ENCODE assay signal across 16 cellular contexts in the genomic region with DNA sequence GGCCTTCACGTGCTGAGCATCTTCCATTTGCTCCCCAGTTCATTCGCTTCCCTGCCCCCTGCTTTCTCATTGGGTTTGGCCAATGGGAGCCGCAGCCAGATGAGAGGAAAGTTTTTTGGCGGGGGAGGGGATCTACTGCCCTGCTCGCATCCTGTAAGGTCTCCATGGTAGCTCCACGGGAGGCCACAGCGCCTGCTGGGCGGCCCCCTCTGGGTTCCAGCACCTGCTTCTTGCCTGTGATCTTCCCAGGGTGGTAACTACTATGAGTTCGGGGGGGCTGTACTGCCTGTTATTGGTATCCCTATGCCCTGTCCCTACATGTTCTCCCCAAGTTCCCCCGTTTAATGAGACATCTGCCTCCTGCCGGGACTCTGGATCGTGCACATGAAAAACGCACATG. TPM values are rescaled to one million over a fixed set of nuclear protein-coding genes. Genes with fewer than 3 reads are reported as not detected.
DNase-seq lines count a peak whose midpoint lies in the region; ATAC-seq and TF ChIP-seq lines count a peak whose summit lies in the region.
"Had no signal": no experiment of that assay in that cellular context is flagged by ENCODE, and none has a peak within 500 bp of the region (broad histone marks: within the 10 kb centered on the region; RNA-seq: fewer than 3 reads in every experiment).

No MANE protein-coding gene starts in this region.

- H3K27me3 Mint-ChIP-seq in activated CD4-positive, alpha-beta T cell treated with anti-CD3 and anti-CD28 coated beads, Interleukin-2, amount 10 ng/mL, durations not matched to agents 24 days and 14 days, result no peaks in the 10 kb centered on the region
- H3K27me3 Mint-ChIP-seq in chondrocyte (ENCODE audit: low read depth), result peaks cover 29% of the 10 kb centered on the region

- H3K9me3 ChIP-seq in HEK293 (ENCODE audit: control insufficient read depth, insufficient read depth, low read depth, low read length), result no peaks in the 10 kb centered on the region
- no peaks in the 10 kb centered on the region for H3K9me3 ChIP-seq in sigmoid colon
- H3K9me3 ChIP-seq: SK-N-SH, testis had no signal

- H3K36me3 Mint-ChIP-seq in activated CD4-positive, alpha-beta T cell treated with anti-CD3 and anti-CD28 coated beads, Interleukin-2, amount 10 ng/mL, durations not matched to agents 24 days and 14 days (ENCODE audit: low read depth), result peaks cover 31% of the 10 kb centered on the region
- no peaks in the 10 kb centered on the region for H3K36me3 Mint-ChIP-seq in chondrocyte (ENCODE audit: low read depth)

- no peak for TF ChIP-seq CTCF in HEK293 (tag by site-specific recombination; IDR thresholded peaks at IDR 0.05)
- TF ChIP-seq CTCF in chondrocyte (IDR thresholded peaks at IDR 0.05), result no peak
- TF ChIP-seq CTCF in sigmoid colon (IDR thresholded peaks at IDR 0.05), result no peak

- no peaks in the 10 kb centered on the region for H3K9me3 Mint-ChIP-seq in activated CD4-positive, alpha-beta T cell treated with anti-CD3 and anti-CD28 coated beads, Interleukin-2, amount 10 ng/mL, durations not matched to agents 24 days and 14 days
- no peaks in the 10 kb centered on the region for H3K9me3 Mint-ChIP-seq in chondrocyte (ENCODE audit: low read depth)
- H3K9me3 Mint-ChIP-seq: endodermal cell had no signal

- no peak for TF ChIP-seq POLR2A in sigmoid colon (IDR thresholded peaks at IDR 0.05)

- CTCF ChIA-PET in HEK293 (lab: Yijun Ruan, JAX), result no interaction called here

- DNase-seq in activated CD4-positive, alpha-beta T cell treated with anti-CD3 and anti-CD28 coated beads, Interleukin-2, amount 10 ng/mL, durations not matched to agents 24 days and 14 days, result no peak
- DNase-seq in activated CD4-positive, alpha-beta T cell treated with anti-CD3 and anti-CD28 coated beads, Interleukin-2, amount 50 U/mL, for 48 hours, result no peak
- DNase-seq in chondrocyte (ENCODE audit: low spot score), result peak; percentile 35
- peak; percentile 29 for DNase-seq in sigmoid colon
- no peak for DNase-seq in COLO668 (lab: John Stamatoyannopoulos, UW; ENCODE audit: unreplicated experiment)
- DNase-seq: DMS53; endodermal cell; NCI-H146; SK-N-SH; stimulated activated CD4-positive, alpha-beta T cell treated with anti-CD3 and anti-CD28 coated beads, Interleukin-4, amount 100 ng/mL, for 24 hours; testis had no signal

- POLR2A ChIA-PET in HEK293 (lab: Yijun Ruan, JAX), result no interaction called here

- H3K27ac Mint-ChIP-seq in activated CD4-positive, alpha-beta T cell treated with anti-CD3 and anti-CD28 coated beads, Interleukin-2, amount 10 ng/mL, durations not matched to agents 24 days and 14 days, result peak overlapping the region; percentile 2
- no peak overlapping the region for H3K27ac Mint-ChIP-seq in chondrocyte (ENCODE audit: unreplicated experiment)
- H3K27ac Mint-ChIP-seq: endodermal cell had no signal

- no peaks in the 10 kb centered on the region for H3K36me3 ChIP-seq in HEK293 (ENCODE audit: control insufficient read depth in 2 of 2, insufficient read depth in 1 of 2, low read length in 2 of 2)
- H3K36me3 ChIP-seq in sigmoid colon, result no peaks in the 10 kb centered on the region

- TF ChIP-seq EP300 in sigmoid colon (IDR thresholded peaks at IDR 0.05), result no peak

- H3K27ac ChIP-seq in HEK293 (ENCODE audit: extremely low read depth, low read depth, low read length) (no peak overlapping the region), sigmoid colon (no peak overlapping the region)
- H3K27ac ChIP-seq: skin epidermis, testis had no signal

- ATAC-seq in activated CD4-positive, CD25-positive, alpha-beta regulatory T cell treated with anti-CD3 and anti-CD28 coated beads, Interleukin-2, amount 50 U/mL, for 24 hours, result no peak
- no peak for ATAC-seq in GM21529 (IDR thresholded peaks at IDR 0.05; ENCODE audit: unreplicated experiment)

- H3K4me3 ChIP-seq in HEK293 (ENCODE audit: low read depth, low read length) (no peak overlapping the region), sigmoid colon (no peak overlapping the region)
- H3K4me3 ChIP-seq: skin epidermis, testis had no signal

- H3K4me1 Mint-ChIP-seq in activated CD4-positive, alpha-beta T cell treated with anti-CD3 and anti-CD28 coated beads, Interleukin-2, amount 10 ng/mL, durations not matched to agents 24 days and 14 days, result peaks cover 38% of the 10 kb centered on the region
- no peaks in the 10 kb centered on the region for H3K4me1 Mint-ChIP-seq in chondrocyte (ENCODE audit: low read depth)

- H3K4me1 ChIP-seq in HEK293 (ENCODE audit: control insufficient read depth, insufficient read depth, low read length) (no peaks in the 10 kb centered on the region), sigmoid colon (no peaks in the 10 kb centered on the region)
- H3K4me1 ChIP-seq: testis had no signal

- intact Hi-C loops in activated CD4-positive, alpha-beta T cell treated with anti-CD3 and anti-CD28 coated beads, Interleukin-2, amount 10 ng/mL, durations not matched to agents 24 days and 14 days (cut with micrococcal nuclease), result no loop called here
- intact Hi-C loops in sigmoid colon (cut with DNase I), result no loop called here

- 84 to 90% methylated on average over 13 of the region's 13 CpGs for WGBS in sigmoid colon, 2 donors

- no peak overlapping the region for H3K4me3 Mint-ChIP-seq in activated CD4-positive, alpha-beta T cell treated with anti-CD3 and anti-CD28 coated beads, Interleukin-2, amount 10 ng/mL, durations not matched to agents 24 days and 14 days
- no peak overlapping the region for H3K4me3 Mint-ChIP-seq in chondrocyte (ENCODE audit: unreplicated experiment)
- H3K4me3 Mint-ChIP-seq: endodermal cell had no signal

- no peaks in the 10 kb centered on the region for H3K27me3 ChIP-seq in sigmoid colon
- H3K27me3 ChIP-seq: testis had no signal

TF ChIP-seq in HEK293, 187 proteins besides CTCF, POLR2A, EP300 and RAD21:
- TF ChIP-seq ZXDB (tag by site-specific recombination; IDR thresholded peaks at IDR 0.05) (no peak), ZNF514 (tag by site-specific recombination; IDR thresholded peaks at IDR 0.05) (no peak), ZIC2 (tag by site-specific recombination; IDR thresholded peaks at IDR 0.05) (peak; percentile 26; the same call in 1 of the 2 replicates), GLIS1 (tag by site-specific recombination; IDR thresholded peaks at IDR 0.05) (peak; percentile 30; the same call in 1 of the 2 replicates), ZFP41 (tag by site-specific recombination; IDR thresholded peaks at IDR 0.05; ENCODE audit: borderline replicate concordance) (no peak)
TF ChIP-seq in HEK293: peak in this region for 2.

RNA-seq across cellular contexts. Expression of gene INPP5D, which starts 57.2 kb away (rescaled TPM):
- 43.6 and 45.8 TPM in 2 replicates for total RNA-seq in activated CD4-positive, alpha-beta T cell treated with anti-CD3 and anti-CD28 coated beads, Interleukin-2, amount 10 ng/mL, durations not matched to agents 24 days and 14 days
- 0.20 to 0.48 TPM (median 0.21 TPM) in 3 replicates for total RNA-seq in chondrocyte
- 10 to 100 TPM in 1 of 4 donors, 1 to 10 TPM in 3; 6.4 to 20.8 (median 9.4) TPM for total RNA-seq in sigmoid colon
- 10 to 100 TPM in 1 of 3 donors, 1 to 10 TPM in 2; 4.2 to 44.8 (median 4.4) TPM for polyA plus RNA-seq in sigmoid colon
- total RNA-seq: M059J had no signal

Comparison
In these comparisons a context has a peak if more than half of its experiments do, and no peak if none do; other contexts are left out.
1. DNase-seq: peak in chondrocyte (single experiment) and sigmoid colon (single experiment); none in activated CD4-positive, alpha-beta T cell treated with anti-CD3 and anti-CD28 coated beads, Interleukin-2, amount 10 ng/mL, durations not matched to agents 24 days and 14 days (single experiment), activated CD4-positive, alpha-beta T cell treated with anti-CD3 and anti-CD28 coated beads, Interleukin-2, amount 50 U/mL, for 48 hours (0 of 2) and COLO668 (single experiment).